Comparison of ENCODE assay signal across 22 cellular contexts in genomic region chr12:95520825-95521224, GRCh38. TPM values are rescaled to one million over a fixed set of nuclear protein-coding genes. Genes with fewer than 3 reads are reported as not detected.
"Had no signal": no experiment of that assay in that cellular context is flagged by ENCODE, and none has a peak within 500 bp of the region (broad histone marks: within the 10 kb centered on the region; RNA-seq: fewer than 3 reads in every experiment).

No MANE protein-coding gene starts in this region.

- H3K4me3 ChIP-seq: heart left ventricle, lung, skin epidermis, testis, tibial nerve, upper lobe of right lung, vagina had no signal

- H3K4me1 Mint-ChIP-seq: stimulated activated naive CD8-positive, alpha-beta T cell treated with anti-CD3 and anti-CD28 coated beads, Interleukin-15, amount 100 ng/mL, for 72 hours had no signal

- H3K36me3 ChIP-seq: vagina had no signal

- H3K27ac Mint-ChIP-seq: nephron; stimulated activated naive B cell treated with anti-CD40 and anti-IgM and Interleukin-4, amounts not matched to agents 10 μg/mL and 1 μg/mL and 100 μg/mL, for 72 hours; stimulated activated naive CD8-positive, alpha-beta T cell treated with anti-CD3 and anti-CD28 coated beads, Interleukin-15, amount 100 ng/mL, for 72 hours had no signal

- H3K27me3 Mint-ChIP-seq: naive B cell; stimulated activated naive B cell treated with anti-CD40 and anti-IgM and Interleukin-4, amounts not matched to agents 10 μg/mL and 1 μg/mL and 100 μg/mL, for 72 hours; stimulated activated naive CD8-positive, alpha-beta T cell treated with anti-CD3 and anti-CD28 coated beads, Interleukin-15, amount 100 ng/mL, for 72 hours had no signal

- ATAC-seq: esophagus mucosa; heart left ventricle; left colon; left ventricle myocardium superior; sciatic nerve; stimulated activated naive B cell treated with anti-CD40 and anti-IgM and Interleukin-4, amounts not matched to agents 10 μg/mL and 1 μg/mL and 100 μg/mL, for 72 hours; stimulated activated naive CD8-positive, alpha-beta T cell treated with anti-CD3 and anti-CD28 coated beads, Interleukin-15, amount 100 ng/mL, for 72 hours; upper lobe of right lung had no signal

- H3K9me3 ChIP-seq: heart left ventricle, testis, tibial nerve, upper lobe of right lung, vagina had no signal

- H3K4me1 ChIP-seq: heart left ventricle, testis, tibial nerve, upper lobe of right lung, vagina had no signal

- FAIRE-seq: frontal cortex had no signal

- H3K27ac ChIP-seq: heart left ventricle, skin epidermis, testis, tibial nerve, upper lobe of right lung, vagina had no signal

- H3K27me3 ChIP-seq: heart left ventricle, testis, tibial nerve, upper lobe of right lung, vagina had no signal

- H3K9me3 Mint-ChIP-seq: naive B cell; nephron; stimulated activated naive B cell treated with anti-CD40 and anti-IgM and Interleukin-4, amounts not matched to agents 10 μg/mL and 1 μg/mL and 100 μg/mL, for 72 hours; stimulated activated naive CD8-positive, alpha-beta T cell treated with anti-CD3 and anti-CD28 coated beads, Interleukin-15, amount 100 ng/mL, for 72 hours had no signal

- DNase-seq: effector CD4-positive, alpha-beta T cell; heart left ventricle; hippocampal formation; left colon; left ventricle myocardium superior; mesenchymal stem cell; naive B cell; posterior cingulate gyrus; stimulated activated CD4-positive, alpha-beta T cell treated with anti-CD3 and anti-CD28 coated beads, Interleukin-2, amount 100 ng/mL, for 24 hours; stimulated activated CD4-positive, alpha-beta T cell treated with anti-CD3 and anti-CD28 coated beads, Interleukin-4, amount 100 ng/mL, for 4 hours; stimulated activated naive B cell treated with anti-CD40 and anti-IgM and Interleukin-4, amounts not matched to agents 10 μg/mL and 1 μg/mL and 100 μg/mL, for 72 hours; stimulated activated naive CD8-positive, alpha-beta T cell treated with anti-CD3 and anti-CD28 coated beads, Interleukin-15, amount 100 ng/mL, for 72 hours; testis; upper lobe of right lung had no signal

- H3K4me3 Mint-ChIP-seq: naive B cell; nephron; stimulated activated naive B cell treated with anti-CD40 and anti-IgM and Interleukin-4, amounts not matched to agents 10 μg/mL and 1 μg/mL and 100 μg/mL, for 72 hours; stimulated activated naive CD8-positive, alpha-beta T cell treated with anti-CD3 and anti-CD28 coated beads, Interleukin-15, amount 100 ng/mL, for 72 hours had no signal

RNA-seq across cellular contexts. Expression of gene USP44, which starts 30.5 kb away (rescaled TPM):
- total RNA-seq: esophagus mucosa had no signal
